Comparison of ENCODE assay signal across 20 cellular contexts in the genomic region with DNA sequence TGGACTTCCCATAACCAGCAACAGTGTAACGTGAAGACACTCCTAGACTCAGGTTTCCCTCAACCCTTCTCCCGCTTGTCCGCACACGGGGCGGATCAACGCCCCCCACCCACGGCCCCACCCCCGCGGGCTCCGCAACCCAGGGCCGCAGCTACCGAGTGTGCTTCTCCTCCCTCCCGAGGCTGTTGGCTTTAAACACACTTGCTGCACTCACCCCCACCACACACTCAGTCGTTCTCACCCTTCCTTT. TPM values are rescaled to one million over a fixed set of nuclear protein-coding genes. Genes with fewer than 3 reads are reported as not detected.
DNase-seq lines count a peak whose midpoint lies in the region; ATAC-seq and TF ChIP-seq lines count a peak whose summit lies in the region.
"Had no signal": no experiment of that assay in that cellular context is flagged by ENCODE, and none has a peak within 500 bp of the region (broad histone marks: within the 10 kb centered on the region; RNA-seq: fewer than 3 reads in every experiment).

No MANE protein-coding gene starts in this region.

- H3K27me3 Mint-ChIP-seq in H9 (ENCODE audit: low read depth) (peaks cover 90% of the 10 kb centered on the region), natural killer cell (ENCODE audit: low read depth in 2 of 2) (peaks cover 10 to 37% of the 10 kb centered on the region in 2 donors)
- H3K27me3 Mint-ChIP-seq: activated naive CD8-positive, alpha-beta T cell had no signal

- no peak overlapping the region for H3K4ac ChIP-seq in H9 (ENCODE audit: low read depth, low read length)

- no peak overlapping the region for H3K23ac ChIP-seq in H9 (ENCODE audit: insufficient read length, low read depth, low read length)

- peak overlapping the region; percentile 23 to 43; a peak in 3 of 5 replicates for H3K4me3 Mint-ChIP-seq in H9
- peak overlapping the region; percentile 78 for H3K4me3 Mint-ChIP-seq in natural killer cell
- H3K4me3 Mint-ChIP-seq: activated naive CD8-positive, alpha-beta T cell had no signal

- no peaks in the 10 kb centered on the region for H3K79me1 ChIP-seq in H9 (ENCODE audit: insufficient read depth, low read depth, low read length, poor library complexity, severe bottlenecking)

- BruUV-seq in A673 (replicated peaks; lab: Mats Ljungman, UMichigan): no TSS peak

- no peak overlapping the region for H2BK120ac ChIP-seq in H9 (ENCODE audit: low read depth, low read length, poor library complexity, severe bottlenecking)

- POLR2A ChIA-PET in A673 (lab: Charles Lee; ENCODE audit: low non-redundant PET): no interaction called here

- no peak overlapping the region for H3K9ac ChIP-seq in H9 (ENCODE audit: extremely low read depth, insufficient read length, low read length)
- H3K9ac ChIP-seq: KMS-11 had no signal

- no peak overlapping the region for H3K56ac ChIP-seq in H9 (ENCODE audit: insufficient read length, low read depth, low read length)

- no peak overlapping the region for H2BK15ac ChIP-seq in H9 (ENCODE audit: low read depth, low read length)

- peaks cover 0 to 5% (median 3%) of the 10 kb centered on the region in 3 experiments; a peak in 4 of 7 replicates for H3K36me3 Mint-ChIP-seq in H9 (ENCODE audit: insufficient read depth in 1 of 3, low read depth in 3 of 3)
- no peaks in the 10 kb centered on the region for H3K36me3 Mint-ChIP-seq in natural killer cell
- H3K36me3 Mint-ChIP-seq: activated naive CD8-positive, alpha-beta T cell had no signal

- no peaks in the 10 kb centered on the region for H3K9me3 ChIP-seq in A673 (ENCODE audit: low read depth, low read length, poor library complexity, severe bottlenecking)
- no peaks in the 10 kb centered on the region for H3K9me3 ChIP-seq in H9 (ENCODE audit: control insufficient read depth, low read depth, low read length)
- peaks cover 5% of the 10 kb centered on the region for H3K9me3 ChIP-seq in WERI-Rb-1 (ENCODE audit: severe bottlenecking)
- H3K9me3 ChIP-seq: body of pancreas, heart right ventricle, right atrium auricular region, SJSA1, thoracic aorta had no signal

- no peak overlapping the region for H2BK12ac ChIP-seq in H9 (ENCODE audit: insufficient read length, low read depth, low read length)

- peaks cover 5% of the 10 kb centered on the region for H4K20me1 ChIP-seq in H9 (ENCODE audit: control insufficient read depth, insufficient read depth, insufficient read length)

- no peaks in the 10 kb centered on the region for H3K27me3 ChIP-seq in A673 (replicated peaks; ENCODE audit: insufficient read depth, low read depth, low read length, poor library complexity)
- peaks cover 64% of the 10 kb centered on the region for H3K27me3 ChIP-seq in H9 (ENCODE audit: insufficient read depth, low read length)
- H3K27me3 ChIP-seq in WERI-Rb-1 (ENCODE audit: insufficient read depth, low read depth, severe bottlenecking): peaks cover 91% of the 10 kb centered on the region
- H3K27me3 ChIP-seq: body of pancreas, right atrium auricular region, SJSA1 had no signal

- intact Hi-C loops in A673 (cut with micrococcal nuclease; ENCODE audit: unreplicated experiment): no loop called here
- intact Hi-C loops in natural killer cell (cut with micrococcal nuclease): loop anchor here (5.0 kb wide), 1 partner anchor 41 kb away; no protein-coding TSS in a partner anchor

- no peak overlapping the region for H2BK5ac ChIP-seq in H9 (ENCODE audit: insufficient read length, low read length)

- H2BK20ac ChIP-seq in H9 (ENCODE audit: low read depth, low read length, poor library complexity, severe bottlenecking): no peak overlapping the region

- H3K27ac ChIP-seq in A673 (ENCODE audit: low read depth, low read length, poor library complexity, severe bottlenecking): peak overlapping the region; percentile 91
- no peak overlapping the region for H3K27ac ChIP-seq in H9 (ENCODE audit: insufficient read length, low read depth, low read length)
- H3K27ac ChIP-seq in WERI-Rb-1: peak overlapping the region; percentile 98
- H3K27ac ChIP-seq: body of pancreas, KMS-11, SJSA1, thoracic aorta had no signal

- no peak overlapping the region for H3K18ac ChIP-seq in H9 (ENCODE audit: insufficient read length, low read depth, low read length)

- DNase-seq in A673 (ENCODE audit: low spot score): no peak
- no peak for DNase-seq in H9
- no peak for DNase-seq in WERI-Rb-1
- DNase-seq in natural killer cell: no peak
- no peak for DNase-seq in NCI-H446 treated with DMSO at 0.1 percent for 48 hours (lab: John Stamatoyannopoulos, UW)
- no peak for DNase-seq in DMS 273 (lab: John Stamatoyannopoulos, UW; ENCODE audit: unreplicated experiment)
- DNase-seq in A172 (ENCODE audit: low spot score): no peak
- DNase-seq: activated CD4-positive, CD25-positive, alpha-beta regulatory T cell treated with anti-CD3 and anti-CD28 coated beads, Interleukin-2, amount 50 U/mL, for 72 hours; EL; heart right ventricle; NCI-H1105; NCI-H69; T-helper 9 cell had no signal

- peaks cover 38% of the 10 kb centered on the region for H3K23me2 ChIP-seq in H9 (ENCODE audit: insufficient read length, low read depth, low read length, poor library complexity, severe bottlenecking)

- H3K79me2 ChIP-seq in H9 (ENCODE audit: insufficient read depth, low read length): no peaks in the 10 kb centered on the region

- H2AK5ac ChIP-seq in H9 (ENCODE audit: insufficient read length, low read length): no peak overlapping the region

- peaks cover 56 to 58% of the 10 kb centered on the region in 2 experiments for H3K9me3 Mint-ChIP-seq in H9
- no peaks in the 10 kb centered on the region for H3K9me3 Mint-ChIP-seq in natural killer cell

- peaks cover 69% of the 10 kb centered on the region for H3K4me1 ChIP-seq in A673 (ENCODE audit: insufficient read depth, low read length, poor library complexity, severe bottlenecking)
- peaks cover 16% of the 10 kb centered on the region; the same call in 1 of the 2 replicates for H3K4me1 ChIP-seq in H9 (ENCODE audit: insufficient read depth, low read length)

- H4K91ac ChIP-seq in H9 (ENCODE audit: insufficient read length, low read depth, low read length): no peak overlapping the region

- no peak overlapping the region for H3T11ph ChIP-seq in H9 (ENCODE audit: low read length)

- H3K27ac Mint-ChIP-seq in H9 (peak overlapping the region in 1 of 3 experiments; percentile 59; a peak in 1 of 7 replicates), natural killer cell (peak overlapping the region in 1 of 2 donors; percentile 44)
- H3K27ac Mint-ChIP-seq: activated naive CD8-positive, alpha-beta T cell had no signal

- H3K36me3 ChIP-seq in A673 (ENCODE audit: insufficient read depth, low read length, poor library complexity, severe bottlenecking) (no peaks in the 10 kb centered on the region), WERI-Rb-1 (peaks cover 6% of the 10 kb centered on the region)
- H3K36me3 ChIP-seq: heart right ventricle, right atrium auricular region, SJSA1, thoracic aorta had no signal

- H3K4me1 Mint-ChIP-seq in H9: peaks cover 41 to 50% of the 10 kb centered on the region in 2 experiments
- H3K4me1 Mint-ChIP-seq in natural killer cell: peaks cover 17 to 18% of the 10 kb centered on the region in 2 donors

- no peak overlapping the region for H2AFZ ChIP-seq in H9 (ENCODE audit: low read length)

- H3K14ac ChIP-seq in H9 (ENCODE audit: insufficient read depth, low read length): no peak overlapping the region

- no peak overlapping the region for H4K8ac ChIP-seq in H9 (replicated peaks; ENCODE audit: insufficient read length, low read depth, low read length)

- ATAC-seq in natural killer cell: no peak
- ATAC-seq in GM19023 (IDR thresholded peaks at IDR 0.05; ENCODE audit: unreplicated experiment): no peak
- ATAC-seq: body of pancreas had no signal

- H3K4me2 ChIP-seq in H9 (ENCODE audit: insufficient read depth, insufficient read length, low read length): peak overlapping the region; percentile 63
- H3K4me2 ChIP-seq: KMS-11 had no signal

- H3K4me3 ChIP-seq in A673 (ENCODE audit: low read depth, low read length, poor library complexity, severe bottlenecking) (no peak overlapping the region), WERI-Rb-1 (ENCODE audit: low read depth, low read length) (peak overlapping the region; percentile 18; the same call in 1 of the 2 replicates)
- H3K4me3 ChIP-seq: body of pancreas, heart right ventricle, right atrium auricular region, SJSA1, thoracic aorta had no signal

- no CpG with 5 or more reads among the region's 14 CpGs for WGBS in H9 (ENCODE audit: extremely low coverage, insufficient read length, low lambda C conversion rate)

- CTCF ChIA-PET in A673 (lab: Charles Lee): no interaction called here

- no peak overlapping the region for H4K5ac ChIP-seq in H9 (ENCODE audit: insufficient read length, low read depth, low read length)

- no peak for TF ChIP-seq CTCF in A673 (conservative IDR thresholded peaks at IDR 0.05; ENCODE audit: low read depth, low read length)
- TF ChIP-seq CTCF in H9 (conservative IDR thresholded peaks at IDR 0.05): no peak
- TF ChIP-seq CTCF in WERI-Rb-1 (IDR thresholded peaks at IDR 0.05; ENCODE audit: low read depth, low read length): no peak
- no peak for TF ChIP-seq CTCF in natural killer cell (IDR thresholded peaks at IDR 0.05)

RNA-seq across cellular contexts. Expression of a gene that starts 50.4 kb away (rescaled TPM):
- total RNA-seq in A673 (2021) (58.8 and 59.0 TPM in 2 replicates), H9 (2021) (126 and 134 TPM in 2 replicates), natural killer cell (10 to 100 TPM; 20.0 to 35.2 (median 29.2) TPM)
- total RNA-seq in A172 (2014; rRNA removed; shearing (Covaris generic)): 10.9 and 20.5 TPM in 2 replicates
